Comparison of ENCODE assay signal across 19 cellular contexts in genomic region chr4:98937977-98938376, GRCh38. TPM values are rescaled to one million over a fixed set of nuclear protein-coding genes. Genes with fewer than 3 reads are reported as not detected.
DNase-seq lines count a peak whose midpoint lies in the region; ATAC-seq and TF ChIP-seq lines count a peak whose summit lies in the region.
"Had no signal": no experiment of that assay in that cellular context is flagged by ENCODE, and none has a peak within 500 bp of the region (broad histone marks: within the 10 kb centered on the region; RNA-seq: fewer than 3 reads in every experiment).

No MANE protein-coding gene starts in this region.

- H3K27me3 ChIP-seq in GM23248 (replicated peaks; ENCODE audit: insufficient read depth) (no peaks in the 10 kb centered on the region), Karpas-422 (ENCODE audit: low read length) (no peaks in the 10 kb centered on the region), smooth muscle cell (ENCODE audit: low read depth) (no peaks in the 10 kb centered on the region)
- H3K27me3 ChIP-seq: sigmoid colon, stomach, transverse colon had no signal

- H3K9me2 ChIP-seq in GM23248 (ENCODE audit: insufficient read depth) (no peaks in the 10 kb centered on the region), Karpas-422 (replicated peaks; ENCODE audit: insufficient read depth, low read length) (no peaks in the 10 kb centered on the region)

- H4K20me1 ChIP-seq in GM23248 (ENCODE audit: insufficient read depth), result no peaks in the 10 kb centered on the region
- no peaks in the 10 kb centered on the region for H4K20me1 ChIP-seq in Karpas-422 (ENCODE audit: insufficient read depth, low read depth, low read length)
- no peaks in the 10 kb centered on the region for H4K20me1 ChIP-seq in smooth muscle cell (ENCODE audit: low read depth)

- TF ChIP-seq CTCF in epithelial cell of esophagus (IDR thresholded peaks at IDR 0.05; ENCODE audit: insufficient read depth, low read depth, low read length, missing control alignments), result no peak
- no peak for TF ChIP-seq CTCF in smooth muscle cell (IDR thresholded peaks at IDR 0.05; ENCODE audit: borderline replicate concordance, insufficient read depth, poor library complexity, severe bottlenecking)

- 100% methylated on average over 1 of the region's 1 CpG for WGBS in GM23248 (ENCODE audit: low coverage in 1 of 2, low lambda C conversion rate in 2 of 2, missing lambda C conversion rate in 2 of 2), 2 experiments
- 90% methylated on average over 1 of the region's 1 CpG for WGBS in smooth muscle cell (ENCODE audit: low lambda C conversion rate)

- H3K9ac ChIP-seq in GM23248, result no peak overlapping the region
- H3K9ac ChIP-seq in Karpas-422 (ENCODE audit: low read length), result 0 out of 2 replicates have a peak overlapping the region, but pooled peaks have one; percentile 19
- no peak overlapping the region for H3K9ac ChIP-seq in smooth muscle cell (ENCODE audit: low read depth)

- H3K4me3 ChIP-seq in GM23248 (no peak overlapping the region), Karpas-422 (ENCODE audit: low read length) (no peak overlapping the region), epithelial cell of esophagus (ENCODE audit: low read length) (no peak overlapping the region), smooth muscle cell (no peak overlapping the region)
- H3K4me3 ChIP-seq: lung, sigmoid colon, stomach, transverse colon had no signal

- no peak overlapping the region for H3K4me2 ChIP-seq in GM23248 (ENCODE audit: unreplicated experiment)
- H3K4me2 ChIP-seq in Karpas-422 (ENCODE audit: low read depth, low read length, poor library complexity, severe bottlenecking), result peak overlapping the region; percentile 42
- no peak overlapping the region for H3K4me2 ChIP-seq in smooth muscle cell

- H3K9me3 ChIP-seq in GM23248 (ENCODE audit: low read depth) (no peaks in the 10 kb centered on the region), Karpas-422 (ENCODE audit: low read length) (no peaks in the 10 kb centered on the region), smooth muscle cell (replicated peaks; ENCODE audit: low read depth) (no peaks in the 10 kb centered on the region)
- H3K9me3 ChIP-seq: sigmoid colon, stomach, transverse colon had no signal

- peaks cover 20% of the 10 kb centered on the region for H3K4me1 ChIP-seq in GM23248 (ENCODE audit: insufficient read depth)
- peaks cover 15% of the 10 kb centered on the region for H3K4me1 ChIP-seq in Karpas-422 (ENCODE audit: low read length)
- H3K4me1 ChIP-seq in smooth muscle cell (ENCODE audit: low read depth), result no peaks in the 10 kb centered on the region
- H3K4me1 ChIP-seq: sigmoid colon had no signal

- H3K36me3 ChIP-seq in GM23248 (ENCODE audit: low read depth) (no peaks in the 10 kb centered on the region), Karpas-422 (ENCODE audit: insufficient read depth, low read length) (no peaks in the 10 kb centered on the region), smooth muscle cell (ENCODE audit: low read depth) (no peaks in the 10 kb centered on the region)
- H3K36me3 ChIP-seq: sigmoid colon, stomach, transverse colon had no signal

- H3F3A ChIP-seq in GM23248 (ENCODE audit: insufficient read depth) (peaks cover 14% of the 10 kb centered on the region; the same call in 1 of the 2 replicates), smooth muscle cell (ENCODE audit: low read depth) (no peaks in the 10 kb centered on the region)

- H3K79me2 ChIP-seq in GM23248 (ENCODE audit: insufficient read depth) (no peaks in the 10 kb centered on the region), Karpas-422 (ENCODE audit: low read length) (no peaks in the 10 kb centered on the region), smooth muscle cell (ENCODE audit: low read depth) (no peaks in the 10 kb centered on the region)

- DNase-seq in GM23248, result peak; percentile 21
- peak; percentile 62 for DNase-seq in Karpas-422
- DNase-seq in epithelial cell of esophagus (ENCODE audit: low read depth), result peak; percentile 46
- no peak for DNase-seq in smooth muscle cell (lab: John Stamatoyannopoulos, UW; ENCODE audit: unreplicated experiment)
- no peak for DNase-seq in D341Med (ENCODE audit: low spot score)
- DNase-seq in DMS53 treated with DMSO at 0.1 percent for 48 hours (lab: John Stamatoyannopoulos, UW; ENCODE audit: unreplicated experiment), result no peak
- DNase-seq: activated CD4-positive, alpha-beta T cell treated with anti-CD3 and anti-CD28 coated beads, Interleukin-2, amount 10 ng/mL, durations not matched to agents 24 days and 14 days; activated T-cell treated with anti-CD3 and anti-CD28 coated beads, Interleukin-2, amount 50 U/mL, for 48 hours; CD4-positive, alpha-beta memory T cell; GDM1; GOT3; NCI-H146; NCI-H524 treated with DMSO at 0.1 percent for 48 hours; sigmoid colon; stomach; transverse colon had no signal

- peak overlapping the region; percentile 39 for H3K27ac ChIP-seq in GM23248
- peak overlapping the region; percentile 33; the same call in 1 of the 2 replicates for H3K27ac ChIP-seq in Karpas-422 (ENCODE audit: low read length)
- peak overlapping the region; percentile 63 for H3K27ac ChIP-seq in smooth muscle cell (ENCODE audit: low read depth)
- H3K27ac ChIP-seq: RWPE1, sigmoid colon, stomach, transverse colon had no signal

- peak overlapping the region; percentile 21 for H2AFZ ChIP-seq in GM23248
- H2AFZ ChIP-seq in Karpas-422 (ENCODE audit: low read length), result peak overlapping the region; percentile 39; the same call in 1 of the 2 replicates
- no peak overlapping the region for H2AFZ ChIP-seq in smooth muscle cell (ENCODE audit: low read depth)

- in situ Hi-C loops in GM23248 (cut with MboI), result no loop called here

- no peak for ATAC-seq in HG03139 (IDR thresholded peaks at IDR 0.05; ENCODE audit: unreplicated experiment)

RNA-seq across cellular contexts. Expression of gene EIF4E, which starts 9.0 kb away (rescaled TPM):
- total RNA-seq in GM23248 (2014; rRNA removed; shearing (Covaris generic)), result 133 and 135 TPM in 2 replicates
- polyA plus RNA-seq in GM23248 (2016; fragmentation: Nextera tagmentation; extraction: Ambion mirVana), result 105 and 113 TPM in 2 replicates
- total RNA-seq in Karpas-422 (2014; rRNA removed; shearing (Covaris generic); ENCODE audit: low replicate concordance), result 89.9 and 130 TPM in 2 replicates
- total RNA-seq in smooth muscle cell, result 135 and 136 TPM in 2 replicates
- 110 and 113 TPM in 2 replicates for polyA plus RNA-seq in smooth muscle cell

RNA-seq across cellular contexts. Expression of gene METAP1, which starts 57.5 kb away (rescaled TPM):
- 43.4 and 59.2 TPM in 2 replicates for total RNA-seq in GM23248 (2014; rRNA removed; shearing (Covaris generic))
- polyA plus RNA-seq in GM23248 (2016; fragmentation: Nextera tagmentation; extraction: Ambion mirVana) (33.3 and 35.9 TPM in 2 replicates), smooth muscle cell (19.1 and 33.0 TPM in 2 replicates)
- 81.8 and 95.4 TPM in 2 replicates for total RNA-seq in Karpas-422 (2014; rRNA removed; shearing (Covaris generic); ENCODE audit: low replicate concordance)
- total RNA-seq in smooth muscle cell, result 57.9 and 73.3 TPM in 2 replicates

Comparison
In these comparisons a context has a peak if more than half of its experiments do, and no peak if none do; other contexts are left out.
1. DNase-seq: peak in GM23248 (single experiment), Karpas-422 (single experiment) and epithelial cell of esophagus (single experiment); none in smooth muscle cell (single experiment), D341Med (single experiment) and DMS53 treated with DMSO at 0.1 percent for 48 hours (single experiment).
2. Peak in every context shown above with its lines, with median percentiles within 50 percentile points of each other: H3K27ac ChIP-seq.